ENCODE assay signal across 10 cellular contexts in the genomic region with DNA sequence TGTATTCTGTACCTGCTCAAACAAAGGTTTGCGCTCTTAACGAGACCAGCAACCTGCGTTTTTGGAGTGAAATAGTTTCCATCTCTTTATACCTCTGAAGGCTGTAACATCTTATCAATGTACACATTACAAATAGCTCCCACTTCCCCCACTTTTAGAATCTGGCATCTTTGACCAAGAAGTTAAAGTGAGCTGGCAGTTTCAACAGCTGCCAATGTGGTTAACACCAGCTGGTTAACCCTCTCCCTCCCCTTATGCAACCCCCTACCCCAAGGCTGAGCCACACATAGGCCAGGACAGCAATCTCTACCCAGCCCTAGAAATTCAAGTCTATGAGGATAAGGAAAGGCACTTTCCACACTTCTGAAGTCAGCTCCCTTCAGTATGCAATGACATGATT. TPM values are rescaled to one million over a fixed set of nuclear protein-coding genes. Genes with fewer than 3 reads are reported as not detected.
DNase-seq lines count a peak whose midpoint lies in the region; ATAC-seq and TF ChIP-seq lines count a peak whose summit lies in the region.
"Had no signal": no experiment of that assay in that cellular context is flagged by ENCODE, and none has a peak within 500 bp of the region (broad histone marks: within the 10 kb centered on the region; RNA-seq: fewer than 3 reads in every experiment).

No MANE protein-coding gene starts in this region.

- no peaks in the 10 kb centered on the region for H3K9me3 ChIP-seq in CD8-positive, alpha-beta T cell (ENCODE audit: low read length)
- no peaks in the 10 kb centered on the region for H3K9me3 ChIP-seq in upper lobe of right lung

- H3K9ac ChIP-seq in KMS-11, result peak overlapping the region; percentile 2; the same call in 1 of the 2 replicates

- peaks cover 23% of the 10 kb centered on the region for H3K79me2 ChIP-seq in KMS-11 (ENCODE audit: insufficient read depth, low read depth)

- H3K27ac ChIP-seq in CD8-positive, alpha-beta T cell (ENCODE audit: low read depth, low read length), result no peak overlapping the region
- H3K27ac ChIP-seq in KMS-11 (peak overlapping the region; percentile 41), upper lobe of right lung (no peak overlapping the region)

- peaks cover 52% of the 10 kb centered on the region for H3K4me1 ChIP-seq in CD8-positive, alpha-beta T cell (ENCODE audit: insufficient read depth, low read length)
- H3K4me1 ChIP-seq in KMS-11 (ENCODE audit: low read depth, poor library complexity, severe bottlenecking) (peaks cover 39% of the 10 kb centered on the region), upper lobe of right lung (peaks cover 27% of the 10 kb centered on the region)

- peaks cover 9% of the 10 kb centered on the region for H3K36me3 Mint-ChIP-seq in CD8-positive, alpha-beta T cell
- H3K36me3 Mint-ChIP-seq in naive B cell, result no peaks in the 10 kb centered on the region

- no peak for DNase-seq in CD8-positive, alpha-beta T cell
- DNase-seq in SKM-1 treated with dmso at 0.1 percent for 144 hours (lab: John Stamatoyannopoulos, UW; ENCODE audit: unreplicated experiment) (peak; percentile 48), naive B cell (no peak), OCI-M2 (lab: John Stamatoyannopoulos, UW; ENCODE audit: unreplicated experiment) (no peak), upper lobe of right lung (no peak)
- DNase-seq in activated naive CD4-positive, alpha-beta T cell treated with anti-CD3 and anti-CD28 coated beads, Interleukin-2, amount 50 U/mL, for 16 hours, result no peak
- DNase-seq: NCI-H1436 had no signal

- TF ChIP-seq CTCF in CD8-positive, alpha-beta T cell (IDR thresholded peaks at IDR 0.05), result no peak
- no peak for TF ChIP-seq CTCF in KMS-11 (conservative IDR thresholded peaks at IDR 0.05; ENCODE audit: low read depth, low read length)
- no peak for TF ChIP-seq CTCF in upper lobe of right lung (IDR thresholded peaks at IDR 0.05)

- H3K27me3 ChIP-seq in CD8-positive, alpha-beta T cell (ENCODE audit: insufficient read depth, low read length), result no peaks in the 10 kb centered on the region
- H3K27me3 ChIP-seq in KMS-11 (ENCODE audit: insufficient read depth, low read depth) (no peaks in the 10 kb centered on the region), upper lobe of right lung (no peaks in the 10 kb centered on the region)

- H3K4me3 Mint-ChIP-seq in CD8-positive, alpha-beta T cell, result no peak overlapping the region
- H3K4me3 Mint-ChIP-seq in naive B cell, result peak overlapping the region; percentile 84 to 96 (median 92)

- H2AFZ ChIP-seq in KMS-11 (ENCODE audit: low read depth), result peak overlapping the region; percentile 78; the same call in 1 of the 2 replicates
- H2AFZ ChIP-seq: GM23338 had no signal

- ATAC-seq in CD8-positive, alpha-beta T cell, result no peak
- ATAC-seq in naive B cell (ENCODE audit: low read depth in 2 of 2) (no peak), upper lobe of right lung (no peak), GM21717 (IDR thresholded peaks at IDR 0.05; ENCODE audit: unreplicated experiment) (no peak)
- ATAC-seq: GM23338 had no signal

- intact Hi-C loops in CD8-positive, alpha-beta T cell (cut with DNase I, micrococcal nuclease), result loop anchor here in 1 of 2 experiments (10.0 kb wide), 1 partner anchor 811 kb away; the partner anchor contains the start of gene UGP2
- intact Hi-C loops in upper lobe of right lung (cut with DNase I), result no loop called here

- H3K9me3 Mint-ChIP-seq in CD8-positive, alpha-beta T cell, result no peaks in the 10 kb centered on the region
- H3K9me3 Mint-ChIP-seq in naive B cell, result peaks cover 0 to 2% (median 0%) of the 10 kb centered on the region in 7 donors
- H3K9me3 Mint-ChIP-seq: GM23338 had no signal

- H3K27ac Mint-ChIP-seq in CD8-positive, alpha-beta T cell, result peak overlapping the region; percentile 95
- H3K27ac Mint-ChIP-seq in naive B cell, result peak overlapping the region; percentile 94 to 99 (median 98)
- H3K27ac Mint-ChIP-seq: GM23338 had no signal

- CTCF ChIA-PET in CD8-positive, alpha-beta T cell (lab: Charles Lee), result interaction anchor here (0.7 to 14.8 kb wide), 12 partner anchors 9 to 203 kb away, joined by 3 to 222 read pairs (median 5); no protein-coding TSS in a partner anchor

- H3K27me3 Mint-ChIP-seq in CD8-positive, alpha-beta T cell (ENCODE audit: low read depth), result no peaks in the 10 kb centered on the region
- no peaks in the 10 kb centered on the region for H3K27me3 Mint-ChIP-seq in naive B cell

- POLR2A ChIA-PET in CD8-positive, alpha-beta T cell (lab: Charles Lee), result interaction anchor here (0.8 to 8.1 kb wide), 10 partner anchors 9 to 132 kb away, joined by 3 to 142 read pairs (median 20); partner anchors contain the start of gene AFTPH

- H3K36me3 ChIP-seq in CD8-positive, alpha-beta T cell (ENCODE audit: insufficient read depth, low read length), result no peaks in the 10 kb centered on the region
- H3K36me3 ChIP-seq in KMS-11 (ENCODE audit: insufficient read depth) (no peaks in the 10 kb centered on the region), upper lobe of right lung (no peaks in the 10 kb centered on the region)

- H3K4me1 Mint-ChIP-seq in CD8-positive, alpha-beta T cell (ENCODE audit: low read depth), result peaks cover 73% of the 10 kb centered on the region
- H3K4me1 Mint-ChIP-seq in naive B cell, result peaks cover 50 to 82% (median 78%) of the 10 kb centered on the region in 3 donors

- H4K20me1 ChIP-seq in KMS-11 (ENCODE audit: insufficient read depth), result no peaks in the 10 kb centered on the region

- peak overlapping the region; percentile 86 for H3K4me2 ChIP-seq in KMS-11

- no peak overlapping the region for H3K4me3 ChIP-seq in CD8-positive, alpha-beta T cell (ENCODE audit: low read depth, low read length)
- H3K4me3 ChIP-seq in KMS-11 (IDR thresholded peaks at IDR 0.05; ENCODE audit: insufficient read depth, low read depth, low read length), result no peak overlapping the region
- no peak overlapping the region for H3K4me3 ChIP-seq in upper lobe of right lung
- H3K4me3 ChIP-seq: GM23338 had no signal

RNA-seq across cellular contexts. Expression of gene SERTAD2, which starts 2.2 kb away (rescaled TPM):
- total RNA-seq in CD8-positive, alpha-beta T cell, result 10 to 100 TPM; 47.5 to 48.8 TPM
- polyA plus RNA-seq in naive B cell (ENCODE audit: low read depth in 6 of 6), result 10 to 100 TPM in 5 of 6 donors, 1 to 10 TPM in 1; 7.9 to 21.8 (median 13.2) TPM
- total RNA-seq in upper lobe of right lung, result 20.7 TPM
